ENCODE assay signal across 11 cellular contexts in genomic region chr1:172356620-172357019, GRCh38.
DNase-seq lines count a peak whose midpoint lies in the region; ATAC-seq and TF ChIP-seq lines count a peak whose summit lies in the region.
"Had no signal": no experiment of that assay in that cellular context is flagged by ENCODE, and none has a peak within 500 bp of the region (broad histone marks: within the 10 kb centered on the region; RNA-seq: fewer than 3 reads in every experiment).

No MANE protein-coding gene starts in this region.

- H4K20me1 ChIP-seq in PC-3 (ENCODE audit: low read length): no peaks in the 10 kb centered on the region

- H3K36me3 ChIP-seq in PC-3 (ENCODE audit: low read depth, low read length): no peaks in the 10 kb centered on the region
- H3K36me3 ChIP-seq: spleen had no signal

- POLR2A ChIA-PET in PC-3 (lab: Charles Lee; ENCODE audit: unreplicated experiment): no interaction called here

- H3K4me3 ChIP-seq in PC-3 (ENCODE audit: low read length) (no peak overlapping the region), epithelial cell of esophagus (ENCODE audit: low read length) (no peak overlapping the region)
- H3K4me3 ChIP-seq: spleen had no signal

- no peaks in the 10 kb centered on the region for H3K79me2 ChIP-seq in PC-3 (ENCODE audit: low read length)

- intact Hi-C loops in PC-3 (cut with micrococcal nuclease): loop anchor here (5.0 kb wide), 1 partner anchor 219 kb away; no protein-coding TSS in a partner anchor

- peak overlapping the region; percentile 15 for H3K27ac ChIP-seq in PC-3 (ENCODE audit: low read length)

- peaks cover 51% of the 10 kb centered on the region for H3K4me1 Mint-ChIP-seq in progenitor cell of endocrine pancreas (ENCODE audit: low read depth)

- H3K9me2 ChIP-seq in PC-3 (replicated peaks; ENCODE audit: low read length): no peaks in the 10 kb centered on the region

- peaks cover 32% of the 10 kb centered on the region for H3F3A ChIP-seq in PC-3 (ENCODE audit: low read length, unreplicated experiment)

- peak; percentile 93 for DNase-seq in EH (ENCODE audit: low read depth)
- peak; percentile 95 for DNase-seq in PC-3
- peak; percentile 54 for DNase-seq in epithelial cell of esophagus (ENCODE audit: low read depth)
- DNase-seq in progenitor cell of endocrine pancreas (ENCODE audit: low spot score, unreplicated experiment): no peak
- DNase-seq in activated CD4-positive, alpha-beta T cell treated with anti-CD3 and anti-CD28 coated beads, Interleukin-2, amount 50 U/mL, for 48 hours: no peak
- no peak for DNase-seq in SIG-M5 treated with dmso at 0.1 percent for 504 hours (lab: John Stamatoyannopoulos, UW; ENCODE audit: unreplicated experiment)
- DNase-seq in NCI-H1417 (lab: John Stamatoyannopoulos, UW): no peak
- DNase-seq: activated CD4-positive, alpha-beta T cell treated with anti-CD3 and anti-CD28 coated beads for 36 hours; NCI-H82; spleen had no signal

- ATAC-seq in PC-3 (0 out of 2 replicates have a peak, but pooled peaks have one; percentile 0), GM18909 (IDR thresholded peaks at IDR 0.05; ENCODE audit: poor library complexity, unreplicated experiment) (no peak)
- ATAC-seq: activated CD4-positive, alpha-beta T cell treated with anti-CD3 and anti-CD28 coated beads for 36 hours had no signal

- no TSS peak for BruUV-seq in PC-3 (replicated peaks; lab: Mats Ljungman, UMichigan)

- TF ChIP-seq CTCF in PC-3 (conservative IDR thresholded peaks at IDR 0.05; ENCODE audit: low read depth, low read length) (no peak; the same call in 1 of the 2 replicates), epithelial cell of esophagus (IDR thresholded peaks at IDR 0.05; ENCODE audit: insufficient read depth, low read depth, low read length, missing control alignments) (no peak), progenitor cell of endocrine pancreas (IDR thresholded peaks at IDR 0.05; ENCODE audit: unreplicated experiment) (no peak)

- H3K27me3 ChIP-seq in PC-3 (ENCODE audit: low read length): no peaks in the 10 kb centered on the region
- H3K27me3 ChIP-seq: spleen had no signal

- no peak overlapping the region for H3K9ac ChIP-seq in PC-3 (ENCODE audit: low read length)

- H3K4me1 ChIP-seq in PC-3 (ENCODE audit: insufficient read depth, low read length): peaks cover 79% of the 10 kb centered on the region

- H3K36me3 Mint-ChIP-seq in progenitor cell of endocrine pancreas (ENCODE audit: insufficient read depth): no peaks in the 10 kb centered on the region

- H3K9me3 ChIP-seq in PC-3 (ENCODE audit: low read length): no peaks in the 10 kb centered on the region
- H3K9me3 ChIP-seq: spleen had no signal

- no peak overlapping the region for H2AFZ ChIP-seq in PC-3 (ENCODE audit: low read length)

- no peaks in the 10 kb centered on the region for H3K27me3 Mint-ChIP-seq in progenitor cell of endocrine pancreas

- peak overlapping the region; percentile 84 for H3K4me2 ChIP-seq in PC-3 (ENCODE audit: low read length)

- H3K27ac Mint-ChIP-seq in progenitor cell of endocrine pancreas: peak overlapping the region; percentile 71
- H3K27ac Mint-ChIP-seq: activated CD4-positive, alpha-beta T cell treated with anti-CD3 and anti-CD28 coated beads for 36 hours had no signal

- no peaks in the 10 kb centered on the region for H3K9me3 Mint-ChIP-seq in progenitor cell of endocrine pancreas (ENCODE audit: low read depth)

- no peak overlapping the region for H3K4me3 Mint-ChIP-seq in progenitor cell of endocrine pancreas (ENCODE audit: low read depth)
- H3K4me3 Mint-ChIP-seq: activated CD4-positive, alpha-beta T cell treated with anti-CD3 and anti-CD28 coated beads for 36 hours had no signal

- CTCF ChIA-PET in PC-3 (lab: Charles Lee): no interaction called here

Comparison
In these comparisons a context has a peak if more than half of its experiments do, and no peak if none do; other contexts are left out.
1. DNase-seq: peak in EH (single experiment), PC-3 (single experiment) and epithelial cell of esophagus (single experiment); none in progenitor cell of endocrine pancreas (single experiment), activated CD4-positive, alpha-beta T cell treated with anti-CD3 and anti-CD28 coated beads, Interleukin-2, amount 50 U/mL, for 48 hours (0 of 2), SIG-M5 treated with dmso at 0.1 percent for 504 hours (single experiment) and NCI-H1417 (0 of 3).